8 cellular contexts compared by ENCODE assay signal in genomic region chr6:129662406-129662766, GRCh38. TPM values are rescaled to one million over a fixed set of nuclear protein-coding genes. Genes with fewer than 3 reads are reported as not detected.
DNase-seq lines count a peak whose midpoint lies in the region; ATAC-seq and TF ChIP-seq lines count a peak whose summit lies in the region.
"Had no signal": no experiment of that assay in that cellular context is flagged by ENCODE, and none has a peak within 500 bp of the region (broad histone marks: within the 10 kb centered on the region; RNA-seq: fewer than 3 reads in every experiment).

No MANE protein-coding gene starts in this region.

- intact Hi-C loops in stomach (cut with DNase I; ENCODE audit: low total_unique reads) = no loop called here
- intact Hi-C loops in left lung (cut with DNase I) = no loop called here
- intact Hi-C loops in gastrocnemius medialis (cut with DNase I; ENCODE audit: low total_unique reads) = loop anchor here (5.0 kb wide), 1 partner anchor 65 kb away; no protein-coding TSS in a partner anchor

- H3K4me1 ChIP-seq in stomach (peaks cover 18 to 66% (median 42%) of the 10 kb centered on the region in 4 donors), SJCRH30 (no peaks in the 10 kb centered on the region), left lung (peaks cover 0 to 35% of the 10 kb centered on the region in 2 donors), gastrocnemius medialis (peaks cover 35 to 39% of the 10 kb centered on the region in 2 donors)

- H3K27ac ChIP-seq in stomach (peak overlapping the region in 3 of 5 donors; percentile 10 to 49 (median 27)), SJCRH30 (no peak overlapping the region), left lung (peak overlapping the region in 1 of 2 donors; percentile 20), gastrocnemius medialis (peak overlapping the region in 2 of 4 donors; percentile 61 to 68)
- H3K27ac ChIP-seq: VCaP had no signal

- no peak for DNase-seq in stomach
- no peak for DNase-seq in SJCRH30
- DNase-seq in left lung = no peak
- DNase-seq in gastrocnemius medialis = no peak

- WGBS in stomach, 5 donors = 28 to 68% (median 45%) methylated on average over 2 of the region's 2 CpGs

- in situ Hi-C loops in gastrocnemius medialis (cut with MboI; ENCODE audit: low sequenced_read_pairs in 4 of 4) = no loop called here

- no peak for TF ChIP-seq CTCF in stomach (IDR thresholded peaks at IDR 0.05)
- TF ChIP-seq CTCF in left lung (IDR thresholded peaks at IDR 0.05) = no peak
- no peak for TF ChIP-seq CTCF in gastrocnemius medialis (IDR thresholded peaks at IDR 0.05 in 4 of 5, conservative IDR thresholded peaks at IDR 0.05 in 1 of 5)

- no peak overlapping the region for H3K4me3 ChIP-seq in stomach
- H3K4me3 ChIP-seq in SJCRH30 = no peak overlapping the region
- H3K4me3 ChIP-seq in left lung = no peak overlapping the region
- H3K4me3 ChIP-seq in gastrocnemius medialis = no peak overlapping the region

- no peaks in the 10 kb centered on the region for H3K9me3 ChIP-seq in stomach
- no peaks in the 10 kb centered on the region for H3K9me3 ChIP-seq in SJCRH30 (replicated peaks)
- H3K9me3 ChIP-seq in left lung = no peaks in the 10 kb centered on the region
- H3K9me3 ChIP-seq in gastrocnemius medialis = no peaks in the 10 kb centered on the region

- TF ChIP-seq POLR2A in stomach (IDR thresholded peaks at IDR 0.05) (no peak), gastrocnemius medialis (IDR thresholded peaks at IDR 0.05) (no peak)

- H3K36me3 ChIP-seq in stomach (no peaks in the 10 kb centered on the region), SJCRH30 (no peaks in the 10 kb centered on the region), left lung (no peaks in the 10 kb centered on the region), gastrocnemius medialis (no peaks in the 10 kb centered on the region)

- TF ChIP-seq EP300 in stomach (IDR thresholded peaks at IDR 0.05) = no peak

- ATAC-seq in GM19035 (IDR thresholded peaks at IDR 0.05; ENCODE audit: unreplicated experiment) (peak; percentile 67), GM21825 (IDR thresholded peaks at IDR 0.05; ENCODE audit: unreplicated experiment) (peak; percentile 72), HG03469 (IDR thresholded peaks at IDR 0.05; ENCODE audit: unreplicated experiment) (peak; percentile 46), left lung (no peak), gastrocnemius medialis (no peak)

- H3K27me3 ChIP-seq in stomach (no peaks in the 10 kb centered on the region), SJCRH30 (no peaks in the 10 kb centered on the region), left lung (no peaks in the 10 kb centered on the region), gastrocnemius medialis (no peaks in the 10 kb centered on the region)

RNA-seq across cellular contexts. Expression of gene ARHGAP18, which starts 47.6 kb away (rescaled TPM):
- 100 to 1,000 TPM in 1 of 5 donors, 10 to 100 TPM in 4; 20.0 to 104 (median 34.4) TPM for total RNA-seq in stomach
- 10 to 100 TPM in 2 of 3 donors, 1 to 10 TPM in 1; 6.0 to 26.0 (median 20.5) TPM for polyA plus RNA-seq in stomach
- 14.1 and 14.6 TPM in 2 replicates for total RNA-seq in SJCRH30 (2014; rRNA removed; shearing (Covaris generic))
- 10 to 100 TPM; 46.0 to 46.1 TPM for total RNA-seq in left lung
- total RNA-seq in gastrocnemius medialis = 1 to 10 TPM; 5.2 to 9.2 (median 6.5) TPM

Comparison
In these comparisons a context has a peak if more than half of its experiments do, and no peak if none do; other contexts are left out.
1. ATAC-seq: peak in GM19035 (single experiment), GM21825 (single experiment) and HG03469 (single experiment); none in left lung (single experiment) and gastrocnemius medialis (0 of 2).